In genomic region chr7:121279822-121280221, GRCh38 we compare ENCODE assay signal across 19 cellular contexts. TPM values are rescaled to one million over a fixed set of nuclear protein-coding genes. Genes with fewer than 3 reads are reported as not detected.
"Had no signal": no experiment of that assay in that cellular context is flagged by ENCODE, and none has a peak within 500 bp of the region (broad histone marks: within the 10 kb centered on the region; RNA-seq: fewer than 3 reads in every experiment).

No MANE protein-coding gene starts in this region.

- DNase-seq: activated CD4-positive, alpha-beta T cell treated with anti-CD3 and anti-CD28 coated beads for 4 hours; effector memory CD8-positive, alpha-beta T cell; hypothalamus; mucosa of descending colon; occipital lobe; SJCRH30; stimulated activated CD4-positive, alpha-beta T cell treated with anti-CD3 and anti-CD28 coated beads, Interleukin-12 subunit alpha, Interleukin-12 subunit beta, amount 100 ng/mL, for 4 hours; stomach; SW 1271; T1000 had no signal

- H3K4me3 ChIP-seq: cardiac muscle cell, lung, mucosa of descending colon, SJCRH30, stomach had no signal

- H3K27ac Mint-ChIP-seq: activated naive CD4-positive, alpha-beta T cell treated with anti-CD3 and anti-CD28 coated beads, Interleukin-2, amount 50 U/mL, for 24 hours; effector memory CD8-positive, alpha-beta T cell had no signal

- H3K36me3 ChIP-seq: cardiac muscle cell, SJCRH30 had no signal

- H3K9me3 ChIP-seq: SJCRH30 had no signal

- H3K27ac ChIP-seq: cardiac muscle cell, epithelial cell of prostate, SJCRH30, stomach, VCaP had no signal

- ATAC-seq: effector memory CD8-positive, alpha-beta T cell; mucosa of descending colon; sciatic nerve had no signal

- H3K36me3 Mint-ChIP-seq: activated naive CD4-positive, alpha-beta T cell treated with anti-CD3 and anti-CD28 coated beads, Interleukin-2, amount 50 U/mL, for 24 hours; natural killer cell treated with Interleukin-12 subunit alpha and Interleukin-12 subunit beta and Interleukin-15 and Interleukin-18, amount 100 ng/mL, for 72 hours had no signal

- H3K4me1 ChIP-seq: SJCRH30, stomach had no signal

- H3K4me3 Mint-ChIP-seq: activated naive CD4-positive, alpha-beta T cell treated with anti-CD3 and anti-CD28 coated beads, Interleukin-2, amount 50 U/mL, for 24 hours; effector memory CD8-positive, alpha-beta T cell had no signal

- H3K27me3 ChIP-seq: cardiac muscle cell, SJCRH30, stomach had no signal

RNA-seq across cellular contexts. Expression of gene WNT16, which starts 49.0 kb away (rescaled TPM):
- total RNA-seq: cardiac muscle cell; glomerular endothelial cell; natural killer cell treated with Interleukin-12 subunit alpha and Interleukin-12 subunit beta and Interleukin-15 and Interleukin-18, amount 100 ng/mL, for 72 hours; pulmonary artery endothelial cell; sciatic nerve had no signal
